1 cellular context compared by ENCODE assay signal in the genomic region with DNA sequence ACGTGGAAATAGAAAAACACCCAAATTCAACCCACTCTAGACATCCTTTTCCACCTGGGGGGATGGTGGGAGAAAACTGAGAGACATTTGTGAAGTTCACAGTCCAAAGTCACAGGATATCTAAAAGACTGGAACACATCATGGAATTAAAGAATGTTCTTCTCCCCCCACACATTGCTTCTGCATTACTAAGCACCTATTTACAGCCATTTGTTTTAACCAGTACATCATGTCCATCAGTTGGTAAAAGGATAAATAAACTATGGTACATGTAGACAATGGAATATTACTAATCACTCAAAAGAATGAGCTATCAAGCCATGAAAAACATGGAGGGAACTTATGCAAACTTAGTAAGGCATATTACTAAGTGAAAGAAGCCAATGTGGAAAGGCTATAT.
TF ChIP-seq lines count a peak whose summit lies in the region.

No MANE protein-coding gene starts in this region.

TF ChIP-seq in IMR-90, 13 proteins besides CTCF, POLR2A, EP300 and RAD21:
- no peak for TF ChIP-seq CEBPB (IDR thresholded peaks at IDR 0.05; ENCODE audit: low read depth, low read length)
- no peak for TF ChIP-seq RCOR1 (IDR thresholded peaks at IDR 0.05; ENCODE audit: insufficient replicate concordance, low read length)
- TF ChIP-seq BHLHE40 (IDR thresholded peaks at IDR 0.05; ENCODE audit: low read depth, low read length), result no peak
- TF ChIP-seq, protein P1, sequence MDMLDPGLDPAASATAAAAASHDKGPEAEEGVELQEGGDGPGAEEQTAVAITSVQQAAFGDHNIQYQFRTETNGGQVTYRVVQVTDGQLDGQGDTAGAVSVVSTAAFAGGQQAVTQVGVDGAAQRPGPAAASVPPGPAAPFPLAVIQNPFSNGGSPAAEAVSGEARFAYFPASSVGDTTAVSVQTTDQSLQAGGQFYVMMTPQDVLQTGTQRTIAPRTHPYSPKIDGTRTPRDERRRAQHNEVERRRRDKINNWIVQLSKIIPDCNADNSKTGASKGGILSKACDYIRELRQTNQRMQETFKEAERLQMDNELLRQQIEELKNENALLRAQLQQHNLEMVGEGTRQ (IDR thresholded peaks at IDR 0.05; ENCODE audit: low read depth, low read length), result no peak
- no peak for TF ChIP-seq NFE2L2 (IDR thresholded peaks at IDR 0.05; ENCODE audit: low read depth, low read length)
- TF ChIP-seq RFX5 (IDR thresholded peaks at IDR 0.05; ENCODE audit: low read depth, low read length), result no peak
- no peak for TF ChIP-seq FOS (IDR thresholded peaks at IDR 0.05; ENCODE audit: low read depth, low read length)
- no peak for TF ChIP-seq MAFK (IDR thresholded peaks at IDR 0.05; ENCODE audit: low read depth, low read length)
- no peak for TF ChIP-seq MXI1 (IDR thresholded peaks at IDR 0.05; ENCODE audit: borderline replicate concordance, low read depth, low read length)
- TF ChIP-seq, protein P2, sequence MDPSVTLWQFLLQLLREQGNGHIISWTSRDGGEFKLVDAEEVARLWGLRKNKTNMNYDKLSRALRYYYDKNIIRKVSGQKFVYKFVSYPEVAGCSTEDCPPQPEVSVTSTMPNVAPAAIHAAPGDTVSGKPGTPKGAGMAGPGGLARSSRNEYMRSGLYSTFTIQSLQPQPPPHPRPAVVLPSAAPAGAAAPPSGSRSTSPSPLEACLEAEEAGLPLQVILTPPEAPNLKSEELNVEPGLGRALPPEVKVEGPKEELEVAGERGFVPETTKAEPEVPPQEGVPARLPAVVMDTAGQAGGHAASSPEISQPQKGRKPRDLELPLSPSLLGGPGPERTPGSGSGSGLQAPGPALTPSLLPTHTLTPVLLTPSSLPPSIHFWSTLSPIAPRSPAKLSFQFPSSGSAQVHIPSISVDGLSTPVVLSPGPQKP (IDR thresholded peaks at IDR 0.05; ENCODE audit: borderline replicate concordance, low read depth, low read length), result no peak
- TF ChIP-seq MAZ (IDR thresholded peaks at IDR 0.05; ENCODE audit: borderline replicate concordance, low read depth, low read length), result no peak
- TF ChIP-seq CHD1 (IDR thresholded peaks at IDR 0.05; ENCODE audit: low read depth, low read length), result no peak
- TF ChIP-seq SMC3 (IDR thresholded peaks at IDR 0.05; ENCODE audit: low read depth, low read length), result no peak
